In the genomic region with DNA sequence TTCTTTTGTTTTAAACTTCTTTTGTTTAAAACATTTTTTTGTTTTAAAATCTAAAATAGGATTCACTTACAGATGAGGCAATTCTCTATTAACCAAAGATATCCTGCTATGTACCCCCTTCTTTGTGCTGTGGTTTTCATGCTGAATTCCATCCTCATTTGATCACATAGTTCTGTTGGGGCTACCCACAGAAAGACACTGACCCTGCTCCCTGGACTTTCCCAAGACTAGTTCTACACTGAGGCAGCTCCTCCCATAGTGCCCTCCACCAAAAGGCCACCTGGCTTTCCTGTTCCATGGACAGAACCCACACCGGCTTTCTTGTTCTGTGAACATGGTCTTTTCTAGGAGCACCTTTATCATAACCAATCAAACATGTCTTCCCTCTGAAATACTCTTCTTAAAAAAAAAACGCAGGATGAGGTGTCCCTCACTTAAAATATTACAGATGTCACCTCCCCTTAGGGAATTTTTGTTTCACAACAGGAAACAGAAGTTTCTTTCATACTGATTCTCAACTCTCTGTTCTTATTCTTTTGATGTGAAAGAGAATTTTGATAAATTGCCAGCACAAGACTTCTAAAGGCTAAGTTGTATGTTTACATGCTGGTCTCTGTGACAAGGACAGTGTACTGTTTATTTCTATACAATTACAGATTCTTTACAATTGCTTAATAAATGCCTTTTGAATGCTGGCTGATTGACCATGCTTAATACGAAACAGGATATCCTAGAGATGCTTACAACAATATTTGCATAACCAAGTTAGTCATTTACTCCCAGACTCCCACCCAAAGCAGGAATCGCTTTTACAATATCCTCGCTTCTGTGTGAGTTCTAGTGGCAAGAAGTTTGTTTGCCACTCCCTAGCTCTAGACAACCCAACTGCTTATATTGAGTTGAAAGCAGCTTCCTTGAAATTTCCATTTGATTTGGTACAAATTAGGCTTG, we compare ENCODE assay signal across 15 cellular contexts.
A peak's percentile ranks its signal among the peaks of the same experiment; 100 is the strongest.
DNase-seq lines count a peak whose midpoint lies in the region; ATAC-seq and TF ChIP-seq lines count a peak whose summit lies in the region.
"Had no signal": no experiment of that assay in that cellular context is flagged by ENCODE, and none has a peak within 500 bp of the region (broad histone marks: within the 10 kb centered on the region; RNA-seq: fewer than 3 reads in every experiment).

No MANE protein-coding gene starts in this region.

- DNase-seq in left kidney (ENCODE audit: low read depth, low spot score), result peak; percentile 65
- DNase-seq in heart left ventricle, result no peak
- no peak for DNase-seq in lower lobe of right lung
- no peak for DNase-seq in NCI-H2171 (lab: John Stamatoyannopoulos, UW)
- DNase-seq: activated CD4-positive, alpha-beta T cell treated with anti-CD3 and anti-CD28 coated beads for 1 hour; cortex of kidney; DND-41; NCI-H1105; NCI-H524; stimulated activated CD4-positive, alpha-beta T cell treated with anti-CD3 and anti-CD28 coated beads, Interleukin-4, amount 100 ng/mL, for 4 hours; T-cell had no signal

- H3K36me3 ChIP-seq in heart left ventricle (no peaks in the 10 kb centered on the region), lower lobe of right lung (no peaks in the 10 kb centered on the region)

- ATAC-seq in GM18873 (IDR thresholded peaks at IDR 0.05; ENCODE audit: low FRiP score, unreplicated experiment) (peak; percentile 80), HG02588 (IDR thresholded peaks at IDR 0.05; ENCODE audit: unreplicated experiment) (peak; percentile 39), HG03432 (IDR thresholded peaks at IDR 0.05; ENCODE audit: unreplicated experiment) (peak; percentile 44), HG02970 (IDR thresholded peaks at IDR 0.05; ENCODE audit: low FRiP score, unreplicated experiment) (no peak), heart left ventricle (no peak), lower lobe of right lung (no peak)
- ATAC-seq: T-cell had no signal

- H3K27me3 ChIP-seq in heart left ventricle (no peaks in the 10 kb centered on the region), lower lobe of right lung (ENCODE audit: low read depth) (no peaks in the 10 kb centered on the region)

- no peak overlapping the region for H3K27ac ChIP-seq in heart left ventricle
- H3K27ac ChIP-seq in lower lobe of right lung, result no peak overlapping the region

- TF ChIP-seq CTCF in heart left ventricle (IDR thresholded peaks at IDR 0.05) (no peak), lower lobe of right lung (IDR thresholded peaks at IDR 0.05) (no peak)

- H3K4me3 ChIP-seq in heart left ventricle (no peak overlapping the region), lower lobe of right lung (no peak overlapping the region)

- H3K9me3 ChIP-seq in heart left ventricle (no peaks in the 10 kb centered on the region), lower lobe of right lung (no peaks in the 10 kb centered on the region)

- TF ChIP-seq POLR2A in heart left ventricle (IDR thresholded peaks at IDR 0.05), result no peak

- peaks cover 0 to 4% (median 0%) of the 10 kb centered on the region in 12 donors for H3K4me1 ChIP-seq in heart left ventricle
- no peaks in the 10 kb centered on the region for H3K4me1 ChIP-seq in lower lobe of right lung

- intact Hi-C loops in heart left ventricle (cut with DNase I), result no loop called here
- intact Hi-C loops in lower lobe of right lung (cut with DNase I), result no loop called here

- 63 to 71% (median 70%) methylated on average over 5 of the region's 5 CpGs for WGBS in heart left ventricle, 4 donors

Comparison
In these comparisons a context has a peak if more than half of its experiments do, and no peak if none do; other contexts are left out.
1. ATAC-seq: peak in GM18873 (single experiment), HG02588 (single experiment) and HG03432 (single experiment); none in HG02970 (single experiment), heart left ventricle (0 of 4) and lower lobe of right lung (0 of 2).